Comparison of ENCODE assay signal across 29 cellular contexts in the genomic region with DNA sequence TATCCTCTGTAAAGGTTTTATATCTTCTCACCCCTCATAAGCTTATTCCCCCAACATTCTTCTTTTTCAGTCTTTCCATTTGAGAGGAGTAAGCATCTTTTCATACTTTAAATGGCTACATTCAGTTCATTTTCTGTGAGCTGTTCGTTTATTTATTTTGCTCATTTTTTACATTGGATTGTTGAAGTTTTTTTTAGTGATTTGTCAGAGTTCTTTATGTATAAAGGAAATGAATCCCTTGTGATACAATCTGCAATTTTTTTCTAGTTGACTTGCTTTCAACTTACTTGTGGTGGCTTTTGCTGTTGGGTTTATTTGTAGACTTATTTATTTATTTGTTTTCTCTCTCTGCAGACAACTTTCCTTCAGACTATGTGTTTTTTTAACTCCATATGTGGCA.
DNase-seq lines count a peak whose midpoint lies in the region; ATAC-seq lines count a peak whose summit lies in the region.
"Had no signal": no experiment of that assay in that cellular context is flagged by ENCODE, and none has a peak within 500 bp of the region (broad histone marks: within the 10 kb centered on the region; RNA-seq: fewer than 3 reads in every experiment).

No MANE protein-coding gene starts in this region.

- peak overlapping the region; percentile 71 for H3K4me2 ChIP-seq in Karpas-422 (ENCODE audit: low read depth, low read length, poor library complexity, severe bottlenecking)

- no peaks in the 10 kb centered on the region for H3K9me3 ChIP-seq in Karpas-422 (ENCODE audit: low read length)
- H3K9me3 ChIP-seq: esophagus squamous epithelium, left ventricle myocardium inferior, pancreas, right atrium auricular region, thyroid gland had no signal

- peaks cover 68% of the 10 kb centered on the region for H3K4me1 ChIP-seq in Karpas-422 (ENCODE audit: low read length)
- H3K4me1 ChIP-seq: pancreas had no signal

- H3K27ac Mint-ChIP-seq in stimulated activated naive CD8-positive, alpha-beta T cell treated with anti-CD3 and anti-CD28 coated beads, Interleukin-15, Interleukin-2, amounts not matched to agents 100 ng/mL and 50 ng/mL, for 24 hours = peak overlapping the region; percentile 21
- no peak overlapping the region for H3K27ac Mint-ChIP-seq in stimulated activated naive CD8-positive, alpha-beta T cell treated with anti-CD3 and anti-CD28 coated beads, Interleukin-15, amount 100 ng/mL, for 72 hours
- peak overlapping the region; percentile 15 for H3K27ac Mint-ChIP-seq in activated T-helper 2 cell treated with anti-CD3 and anti-CD28 coated beads, Interferon-gamma antibody, Interleukin-2, Interleukin-4, amounts not matched to agents 10 μg/mL and 5 μg/mL and 100 μg/mL, durations not matched to agents 14 hours and 24 hours and 36 hours
- peak overlapping the region; percentile 66 for H3K27ac Mint-ChIP-seq in stimulated activated naive B cell treated with anti-CD40 and anti-IgM and Interleukin-4, amounts not matched to agents 10 μg/mL and 1 μg/mL and 100 μg/mL, for 72 hours
- H3K27ac Mint-ChIP-seq: immature natural killer cell, natural killer cell had no signal

- H3K9me2 ChIP-seq in Karpas-422 (replicated peaks; ENCODE audit: insufficient read depth, low read length) = no peaks in the 10 kb centered on the region

- H4K20me1 ChIP-seq in Karpas-422 (ENCODE audit: insufficient read depth, low read depth, low read length) = no peaks in the 10 kb centered on the region

- H3K9ac ChIP-seq in Karpas-422 (ENCODE audit: low read length) = no peak overlapping the region

- no peak overlapping the region for H3K4me3 ChIP-seq in Karpas-422 (ENCODE audit: low read length)
- H3K4me3 ChIP-seq: esophagus squamous epithelium, left ventricle myocardium inferior, pancreas, right atrium auricular region, SK-N-MC, thyroid gland had no signal

- H3K79me2 ChIP-seq in Karpas-422 (ENCODE audit: low read length) = no peaks in the 10 kb centered on the region

- H3K4me3 Mint-ChIP-seq in stimulated activated naive CD8-positive, alpha-beta T cell treated with anti-CD3 and anti-CD28 coated beads, Interleukin-15, Interleukin-2, amounts not matched to agents 100 ng/mL and 50 ng/mL, for 24 hours = no peak overlapping the region
- H3K4me3 Mint-ChIP-seq in stimulated activated naive CD8-positive, alpha-beta T cell treated with anti-CD3 and anti-CD28 coated beads, Interleukin-15, amount 100 ng/mL, for 72 hours = no peak overlapping the region
- H3K4me3 Mint-ChIP-seq in activated T-helper 2 cell treated with anti-CD3 and anti-CD28 coated beads, Interferon-gamma antibody, Interleukin-2, Interleukin-4, amounts not matched to agents 10 μg/mL and 5 μg/mL and 100 μg/mL, durations not matched to agents 14 hours and 24 hours and 36 hours (ENCODE audit: low read depth) = no peak overlapping the region
- H3K4me3 Mint-ChIP-seq in stimulated activated naive B cell treated with anti-CD40 and anti-IgM and Interleukin-4, amounts not matched to agents 10 μg/mL and 1 μg/mL and 100 μg/mL, for 72 hours = peak overlapping the region in 1 of 2 donors; percentile 28
- H3K4me3 Mint-ChIP-seq: effector memory CD8-positive, alpha-beta T cell; immature natural killer cell; natural killer cell had no signal

- no peaks in the 10 kb centered on the region for H3K27me3 Mint-ChIP-seq in stimulated activated naive CD8-positive, alpha-beta T cell treated with anti-CD3 and anti-CD28 coated beads, Interleukin-15, Interleukin-2, amounts not matched to agents 100 ng/mL and 50 ng/mL, for 24 hours
- no peaks in the 10 kb centered on the region for H3K27me3 Mint-ChIP-seq in stimulated activated naive CD8-positive, alpha-beta T cell treated with anti-CD3 and anti-CD28 coated beads, Interleukin-15, amount 100 ng/mL, for 72 hours
- peaks cover 3% of the 10 kb centered on the region for H3K27me3 Mint-ChIP-seq in activated T-helper 2 cell treated with anti-CD3 and anti-CD28 coated beads, Interferon-gamma antibody, Interleukin-2, Interleukin-4, amounts not matched to agents 10 μg/mL and 5 μg/mL and 100 μg/mL, durations not matched to agents 14 hours and 24 hours and 36 hours (ENCODE audit: low read depth)
- no peaks in the 10 kb centered on the region for H3K27me3 Mint-ChIP-seq in stimulated activated naive B cell treated with anti-CD40 and anti-IgM and Interleukin-4, amounts not matched to agents 10 μg/mL and 1 μg/mL and 100 μg/mL, for 72 hours
- H3K27me3 Mint-ChIP-seq: effector memory CD8-positive, alpha-beta T cell had no signal

- ATAC-seq in stimulated activated naive CD8-positive, alpha-beta T cell treated with anti-CD3 and anti-CD28 coated beads, Interleukin-15, amount 100 ng/mL, for 72 hours = no peak
- ATAC-seq in stimulated activated naive B cell treated with anti-CD40 and anti-IgM and Interleukin-4, amounts not matched to agents 10 μg/mL and 1 μg/mL and 100 μg/mL, for 72 hours (replicated peaks) = no peak
- ATAC-seq in GM21381 (IDR thresholded peaks at IDR 0.05; ENCODE audit: unreplicated experiment) = no peak
- ATAC-seq: effector memory CD8-positive, alpha-beta T cell; natural killer cell; pancreas; stimulated activated naive CD8-positive, alpha-beta T cell treated with anti-CD3 and anti-CD28 coated beads, Interleukin-15, Interleukin-2, amounts not matched to agents 100 U/mL and 50 U/mL, for 24 hours had no signal

- peaks cover 4% of the 10 kb centered on the region; the same call in 1 of the 2 replicates for H3K27me3 ChIP-seq in Karpas-422 (ENCODE audit: low read length)
- H3K27me3 ChIP-seq: brain microvascular endothelial cell, esophagus squamous epithelium, pancreas, right atrium auricular region, thyroid gland had no signal

- peak overlapping the region; percentile 84 for H3K27ac ChIP-seq in Karpas-422 (ENCODE audit: low read length)
- H3K27ac ChIP-seq: esophagus squamous epithelium, left ventricle myocardium inferior, pancreas, right atrium auricular region, SK-N-MC, thyroid gland, VCaP had no signal

- intact Hi-C loops in activated T-helper 2 cell treated with anti-CD3 and anti-CD28 coated beads, Interferon-gamma antibody, Interleukin-2, Interleukin-4, amounts not matched to agents 10 μg/mL and 5 μg/mL and 100 μg/mL, durations not matched to agents 14 hours and 24 hours and 36 hours (cut with micrococcal nuclease) = loop anchor here (5.0 kb wide), 1 partner anchor 511 kb away; no protein-coding TSS in a partner anchor

- no peaks in the 10 kb centered on the region for H3K36me3 ChIP-seq in Karpas-422 (ENCODE audit: insufficient read depth, low read length)
- H3K36me3 ChIP-seq: brain microvascular endothelial cell, esophagus squamous epithelium, left ventricle myocardium inferior, pancreas, right atrium auricular region, thyroid gland had no signal

- H3K9me3 Mint-ChIP-seq in stimulated activated naive CD8-positive, alpha-beta T cell treated with anti-CD3 and anti-CD28 coated beads, Interleukin-15, Interleukin-2, amounts not matched to agents 100 ng/mL and 50 ng/mL, for 24 hours = no peaks in the 10 kb centered on the region
- no peaks in the 10 kb centered on the region for H3K9me3 Mint-ChIP-seq in stimulated activated naive CD8-positive, alpha-beta T cell treated with anti-CD3 and anti-CD28 coated beads, Interleukin-15, amount 100 ng/mL, for 72 hours
- no peaks in the 10 kb centered on the region for H3K9me3 Mint-ChIP-seq in activated T-helper 2 cell treated with anti-CD3 and anti-CD28 coated beads, Interferon-gamma antibody, Interleukin-2, Interleukin-4, amounts not matched to agents 10 μg/mL and 5 μg/mL and 100 μg/mL, durations not matched to agents 14 hours and 24 hours and 36 hours
- peaks cover 3 to 4% of the 10 kb centered on the region in 2 donors for H3K9me3 Mint-ChIP-seq in stimulated activated naive B cell treated with anti-CD40 and anti-IgM and Interleukin-4, amounts not matched to agents 10 μg/mL and 1 μg/mL and 100 μg/mL, for 72 hours
- H3K9me3 Mint-ChIP-seq: effector memory CD8-positive, alpha-beta T cell; immature natural killer cell; natural killer cell had no signal

- H3K4me1 Mint-ChIP-seq in stimulated activated naive CD8-positive, alpha-beta T cell treated with anti-CD3 and anti-CD28 coated beads, Interleukin-15, Interleukin-2, amounts not matched to agents 100 ng/mL and 50 ng/mL, for 24 hours (ENCODE audit: low read depth) = peaks cover 62% of the 10 kb centered on the region
- H3K4me1 Mint-ChIP-seq in stimulated activated naive CD8-positive, alpha-beta T cell treated with anti-CD3 and anti-CD28 coated beads, Interleukin-15, amount 100 ng/mL, for 72 hours = peaks cover 65% of the 10 kb centered on the region
- H3K4me1 Mint-ChIP-seq in activated T-helper 2 cell treated with anti-CD3 and anti-CD28 coated beads, Interferon-gamma antibody, Interleukin-2, Interleukin-4, amounts not matched to agents 10 μg/mL and 5 μg/mL and 100 μg/mL, durations not matched to agents 14 hours and 24 hours and 36 hours (ENCODE audit: low read depth) = peaks cover 41% of the 10 kb centered on the region
- H3K4me1 Mint-ChIP-seq in stimulated activated naive B cell treated with anti-CD40 and anti-IgM and Interleukin-4, amounts not matched to agents 10 μg/mL and 1 μg/mL and 100 μg/mL, for 72 hours = peaks cover 56 to 81% of the 10 kb centered on the region in 2 donors
- H3K4me1 Mint-ChIP-seq: immature natural killer cell had no signal

- no peaks in the 10 kb centered on the region for H3K36me3 Mint-ChIP-seq in stimulated activated naive CD8-positive, alpha-beta T cell treated with anti-CD3 and anti-CD28 coated beads, Interleukin-15, Interleukin-2, amounts not matched to agents 100 ng/mL and 50 ng/mL, for 24 hours (ENCODE audit: low read depth)
- H3K36me3 Mint-ChIP-seq in activated T-helper 2 cell treated with anti-CD3 and anti-CD28 coated beads, Interferon-gamma antibody, Interleukin-2, Interleukin-4, amounts not matched to agents 10 μg/mL and 5 μg/mL and 100 μg/mL, durations not matched to agents 14 hours and 24 hours and 36 hours (ENCODE audit: low read depth) = no peaks in the 10 kb centered on the region
- H3K36me3 Mint-ChIP-seq in stimulated activated naive B cell treated with anti-CD40 and anti-IgM and Interleukin-4, amounts not matched to agents 10 μg/mL and 1 μg/mL and 100 μg/mL, for 72 hours = peaks cover 7 to 10% of the 10 kb centered on the region in 2 donors
- H3K36me3 Mint-ChIP-seq: immature natural killer cell, natural killer cell had no signal

- no peak for DNase-seq in stimulated activated naive CD8-positive, alpha-beta T cell treated with anti-CD3 and anti-CD28 coated beads, Interleukin-15, amount 100 ng/mL, for 72 hours
- DNase-seq in Karpas-422 = no peak
- no peak for DNase-seq in activated T-helper 2 cell treated with anti-CD3 and anti-CD28 coated beads, Interferon-gamma antibody, Interleukin-2, Interleukin-4, amounts not matched to agents 10 μg/mL and 5 μg/mL and 100 μg/mL, durations not matched to agents 14 hours and 24 hours and 36 hours (ENCODE audit: low spot score)
- DNase-seq in stimulated activated naive B cell treated with anti-CD40 and anti-IgM and Interleukin-4, amounts not matched to agents 10 μg/mL and 1 μg/mL and 100 μg/mL, for 72 hours = no peak
- no peak for DNase-seq in globus pallidus (ENCODE audit: low spot score)
- no peak for DNase-seq in effector CD8-positive, alpha-beta T cell (lab: John Stamatoyannopoulos, UW)
- DNase-seq: activated effector memory CD4-positive, alpha-beta T cell treated with anti-CD3 and anti-CD28 coated beads, Interleukin-2, amount 50 U/mL, for 16 hours; brain microvascular endothelial cell; C1 segment of cervical spinal cord; effector memory CD8-positive, alpha-beta T cell; esophagus squamous epithelium; GOT3; hippocampal formation; immature natural killer cell; KG1; left ventricle myocardium inferior; midbrain; natural killer cell; NCI-H2171; NCI-H524 treated with DMSO at 0.1 percent for 48 hours; pancreas; stimulated activated CD4-positive, alpha-beta T cell treated with anti-CD3 and anti-CD28 coated beads, Interleukin-4, amount 100 ng/mL, for 24 hours; stimulated activated naive CD8-positive, alpha-beta T cell treated with anti-CD3 and anti-CD28 coated beads, Interleukin-15, Interleukin-2, amounts not matched to agents 100 U/mL and 50 U/mL, for 24 hours; thyroid gland had no signal

- H2AFZ ChIP-seq in Karpas-422 (ENCODE audit: low read length) = no peak overlapping the region

Comparison
In these comparisons a context has a peak if more than half of its experiments do, and no peak if none do; other contexts are left out.
1. H3K27ac Mint-ChIP-seq: peak in stimulated activated naive CD8-positive, alpha-beta T cell treated with anti-CD3 and anti-CD28 coated beads, Interleukin-15, Interleukin-2, amounts not matched to agents 100 ng/mL and 50 ng/mL, for 24 hours (single experiment), activated T-helper 2 cell treated with anti-CD3 and anti-CD28 coated beads, Interferon-gamma antibody, Interleukin-2, Interleukin-4, amounts not matched to agents 10 μg/mL and 5 μg/mL and 100 μg/mL, durations not matched to agents 14 hours and 24 hours and 36 hours (single experiment) and stimulated activated naive B cell treated with anti-CD40 and anti-IgM and Interleukin-4, amounts not matched to agents 10 μg/mL and 1 μg/mL and 100 μg/mL, for 72 hours (single experiment); none in stimulated activated naive CD8-positive, alpha-beta T cell treated with anti-CD3 and anti-CD28 coated beads, Interleukin-15, amount 100 ng/mL, for 72 hours (0 of 2).